ENCODE assay signal across 22 cellular contexts in the genomic region with DNA sequence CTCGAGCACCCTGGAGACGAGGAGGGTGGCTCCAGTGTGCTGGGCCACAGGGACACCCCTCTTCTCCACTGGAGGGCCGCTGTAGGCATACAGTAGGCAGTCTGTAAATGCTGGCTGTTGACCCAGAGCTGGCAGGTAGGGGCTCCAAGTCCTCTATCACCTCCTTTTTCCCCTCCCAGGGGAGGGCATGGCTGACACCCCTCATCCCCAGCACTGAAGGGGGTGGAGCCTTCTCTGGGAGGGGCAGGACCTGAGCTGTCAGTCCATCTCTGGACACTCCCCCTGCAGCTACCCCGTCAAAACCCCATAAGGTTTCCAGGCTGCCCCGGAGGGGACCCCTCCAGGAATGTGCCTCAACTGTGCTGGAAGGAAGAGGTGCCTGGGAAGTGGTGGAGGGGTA. TPM values are rescaled to one million over a fixed set of nuclear protein-coding genes. Genes with fewer than 3 reads are reported as not detected.
DNase-seq lines count a peak whose midpoint lies in the region; ATAC-seq, FAIRE-seq and TF ChIP-seq lines count a peak whose summit lies in the region.
"Had no signal": no experiment of that assay in that cellular context is flagged by ENCODE, and none has a peak within 500 bp of the region (broad histone marks: within the 10 kb centered on the region; RNA-seq: fewer than 3 reads in every experiment).

No MANE protein-coding gene starts in this region.

- no peak for ATAC-seq in lower lobe of right lung
- no peak for ATAC-seq in GM18858 (IDR thresholded peaks at IDR 0.05; ENCODE audit: unreplicated experiment)

- H3K36me3 ChIP-seq in ACC112 (ENCODE audit: insufficient read depth, low read length) = no peaks in the 10 kb centered on the region
- no peaks in the 10 kb centered on the region for H3K36me3 ChIP-seq in H7 (replicated peaks; ENCODE audit: control insufficient read depth, insufficient read depth, low read length)
- H3K36me3 ChIP-seq in lower lobe of right lung = no peaks in the 10 kb centered on the region
- H3K36me3 ChIP-seq in effector memory CD4-positive, alpha-beta T cell (ENCODE audit: control insufficient read depth, insufficient read depth, low read length) = no peaks in the 10 kb centered on the region
- H3K36me3 ChIP-seq: spleen, thoracic aorta had no signal

- H3K9me3 ChIP-seq in lower lobe of right lung = no peaks in the 10 kb centered on the region
- no peaks in the 10 kb centered on the region for H3K9me3 ChIP-seq in effector memory CD4-positive, alpha-beta T cell (ENCODE audit: control insufficient read depth, low read length)
- H3K9me3 ChIP-seq: spleen, thoracic aorta had no signal

- TF ChIP-seq CTCF in lower lobe of right lung (IDR thresholded peaks at IDR 0.05) = no peak

- no peak overlapping the region for H3K27ac ChIP-seq in ACC112 (ENCODE audit: low read depth, low read length)
- no peak overlapping the region for H3K27ac ChIP-seq in lower lobe of right lung
- no peak overlapping the region for H3K27ac ChIP-seq in effector memory CD4-positive, alpha-beta T cell (ENCODE audit: insufficient read depth, low read length, poor library complexity, severe bottlenecking)
- H3K27ac ChIP-seq: thoracic aorta had no signal

- H3K4me3 ChIP-seq in ACC112 (ENCODE audit: low read depth, low read length) (peak overlapping the region; percentile 77; the same call in 1 of the 2 replicates), H7 (ENCODE audit: insufficient read depth, low read depth, low read length) (peak overlapping the region; percentile 65), lower lobe of right lung (peak overlapping the region; percentile 52)
- no peak overlapping the region for H3K4me3 ChIP-seq in effector memory CD4-positive, alpha-beta T cell (ENCODE audit: insufficient read depth, low read depth, low read length, poor library complexity, severe bottlenecking)

- DNase-seq in H7 (peak; percentile 90), cerebellum (ENCODE audit: low spot score) (peak; percentile 86), lower lobe of right lung (no peak), RCC 7860 (ENCODE audit: low spot score) (no peak), COLO829 (ENCODE audit: low spot score) (no peak)
- no peak for DNase-seq in effector memory CD4-positive, alpha-beta T cell
- DNase-seq: activated CD4-positive, alpha-beta T cell treated with anti-CD3 and anti-CD28 coated beads for 48 hours; activated naive CD4-positive, alpha-beta T cell treated with anti-CD3 and anti-CD28 coated beads, Interleukin-2, amount 10 ng/mL, durations not matched to agents 7 days and 5 days; amygdala; GOT3; left cardiac atrium; NCI-H187 treated with DMSO at 0.1 percent for 48 hours; NCI-H526 treated with DMSO at 0.1 percent for 48 hours; occipital lobe; spleen; stimulated activated CD4-positive, alpha-beta T cell treated with anti-CD3 and anti-CD28 coated beads, Interleukin-4, amount 100 ng/mL, for 4 hours; stimulated activated naive CD4-positive, alpha-beta T cell treated with Interleukin-2 at 50 U/mL for 16 hours had no signal

- H3K27me3 ChIP-seq in ACC112 (ENCODE audit: insufficient read depth, low read length) (no peaks in the 10 kb centered on the region), H7 (ENCODE audit: control insufficient read depth, insufficient read depth, low read length) (peaks cover 38% of the 10 kb centered on the region), lower lobe of right lung (ENCODE audit: low read depth) (peaks cover 44% of the 10 kb centered on the region)
- no peaks in the 10 kb centered on the region for H3K27me3 ChIP-seq in effector memory CD4-positive, alpha-beta T cell (replicated peaks; ENCODE audit: control insufficient read depth, insufficient read depth, low read length, poor library complexity, severe bottlenecking)

- H3K4me1 ChIP-seq in ACC112 (ENCODE audit: control insufficient read depth, insufficient read depth, low read length, unreplicated experiment) (peaks cover 12% of the 10 kb centered on the region), lower lobe of right lung (peaks cover 24% of the 10 kb centered on the region)
- H3K4me1 ChIP-seq in effector memory CD4-positive, alpha-beta T cell (ENCODE audit: control insufficient read depth, insufficient read depth, low read length, poor library complexity, severe bottlenecking) = peaks cover 11% of the 10 kb centered on the region

- H2AFZ ChIP-seq in ACC112 (ENCODE audit: low read length, unreplicated experiment) = no peak overlapping the region

- FAIRE-seq in RCC 7860 (lab: Jason Lieb, UNC) = no peak
- FAIRE-seq: D721Med, endometrium had no signal

- H3K79me2 ChIP-seq in ACC112 (ENCODE audit: control insufficient read depth, insufficient read depth, low read length, unreplicated experiment) = peaks cover 2% of the 10 kb centered on the region

- intact Hi-C loops in lower lobe of right lung (cut with DNase I) = no loop called here

RNA-seq across cellular contexts. Expression of a gene that starts 2.4 kb away (rescaled TPM):
- total RNA-seq in H7 (2014; rRNA removed; shearing (Covaris generic)) = 5.1 and 7.6 TPM in 2 replicates
- total RNA-seq in cerebellum = 2.8 TPM
- total RNA-seq in lower lobe of right lung = 1.9 TPM

Comparison
In these comparisons a context has a peak if more than half of its experiments do, and no peak if none do; other contexts are left out.
1. DNase-seq: peak in H7 (single experiment) and cerebellum (single experiment); none in lower lobe of right lung (single experiment), RCC 7860 (single experiment), COLO829 (single experiment) and effector memory CD4-positive, alpha-beta T cell (0 of 3).